ENCODE assay signal across 21 cellular contexts in the genomic region with DNA sequence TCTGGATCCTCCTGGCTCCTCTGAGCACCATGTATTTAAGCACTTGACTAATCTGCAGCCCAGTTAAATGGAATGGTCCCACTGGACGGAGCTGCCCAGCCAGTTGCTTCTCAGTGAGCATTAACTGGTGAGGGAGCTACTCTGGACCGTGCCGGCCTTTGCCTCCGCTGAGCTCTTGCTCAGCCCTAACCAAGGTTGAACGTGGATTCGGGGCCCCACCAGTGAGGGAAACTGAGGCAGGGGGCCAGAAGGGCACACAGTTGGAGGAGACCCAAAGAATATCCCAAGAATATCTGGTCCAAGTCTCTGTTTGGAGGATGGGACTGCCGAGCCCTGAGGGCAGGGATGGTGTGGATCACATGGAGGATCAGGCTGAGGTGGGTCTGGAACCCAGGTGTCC. TPM values are rescaled to one million over a fixed set of nuclear protein-coding genes. Genes with fewer than 3 reads are reported as not detected.
"Had no signal": no experiment of that assay in that cellular context is flagged by ENCODE, and none has a peak within 500 bp of the region (broad histone marks: within the 10 kb centered on the region; RNA-seq: fewer than 3 reads in every experiment).

No MANE protein-coding gene starts in this region.

- H3K36me3 ChIP-seq: SJCRH30 had no signal

- H3K9me3 ChIP-seq: SJCRH30 had no signal

- H3K27ac ChIP-seq: RWPE1, SJCRH30 had no signal

- H3K4me1 ChIP-seq: SJCRH30 had no signal

- H3K4me3 ChIP-seq: SJCRH30 had no signal

- DNase-seq: KBM-7, MV-4-11, NCI-H1048, NCI-H1105, NCI-H1417, NCI-H1436 treated with DMSO at 0.1 percent for 48 hours, NCI-H1694, NCI-H187 treated with DMSO at 0.1 percent for 48 hours, NCI-H2081, NCI-H2107, NCI-H2227 treated with DMSO at 0.1 percent for 48 hours, NCI-H510A, NCI-H524 treated with DMSO at 0.1 percent for 48 hours, NCI-H69, NCI-H774, PC-3, SHP77 treated with DMSO at 0.1 percent for 48 hours, SJCRH30 had no signal

RNA-seq across cellular contexts. Expression of gene ADCYAP1R1, which starts 13.7 kb away (rescaled TPM):
- total RNA-seq: HT-29, MCF 10A, PC-3, SJCRH30 had no signal
